ENCODE assay signal across 1 cellular context in the genomic region with DNA sequence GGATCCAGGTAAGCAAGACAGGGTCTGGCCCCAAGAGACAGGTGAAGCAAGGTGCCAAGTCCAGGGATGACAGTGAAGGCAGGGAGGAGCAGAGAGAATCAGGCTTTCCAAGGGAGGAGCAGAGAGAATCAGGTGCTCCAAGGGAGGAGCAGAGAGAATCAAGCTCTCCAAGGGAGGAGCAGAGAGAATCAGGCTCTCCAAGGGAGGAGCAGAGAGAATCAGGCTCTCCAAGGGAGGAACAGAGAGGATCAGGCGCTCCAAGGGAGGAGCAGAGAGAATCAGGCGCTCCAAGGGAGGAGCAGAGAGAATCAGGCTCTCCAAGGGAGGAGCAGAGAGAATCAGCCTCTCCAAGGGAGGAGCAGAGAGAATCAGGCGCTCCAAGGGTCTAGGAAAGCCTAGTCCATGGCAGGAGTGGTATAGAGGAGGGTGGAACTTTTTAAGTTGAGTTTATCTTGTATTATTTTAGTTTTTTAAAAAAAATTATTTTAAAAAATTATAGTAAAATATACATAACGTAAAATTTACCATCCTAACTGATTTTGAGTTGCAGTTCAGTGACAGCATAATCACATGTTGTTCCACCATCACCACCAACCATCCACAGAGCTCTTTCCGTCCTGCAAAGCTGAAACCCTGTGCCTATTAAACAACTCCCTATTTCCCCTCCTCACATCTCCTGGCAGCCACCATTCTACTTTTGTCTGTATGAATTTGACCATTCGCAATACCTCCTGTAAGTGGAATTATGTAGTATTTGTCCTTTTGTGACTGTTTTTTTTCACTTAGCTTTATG.
TF ChIP-seq lines count a peak whose summit lies in the region.

No MANE protein-coding gene starts in this region.

TF ChIP-seq in A549, 52 proteins besides CTCF, POLR2A, EP300 and RAD21 (continued from another document):
- TF ChIP-seq HMGXB4 (CRISPR knock-in tag; IDR thresholded peaks at IDR 0.05; ENCODE audit: borderline replicate concordance) (no peak), HEYL (CRISPR knock-in tag; IDR thresholded peaks at IDR 0.05) (no peak), NPAS2 (CRISPR knock-in tag; IDR thresholded peaks at IDR 0.05; ENCODE audit: borderline replicate concordance) (no peak), SMC3 (IDR thresholded peaks at IDR 0.05) (no peak)
- TF ChIP-seq, protein P1, sequence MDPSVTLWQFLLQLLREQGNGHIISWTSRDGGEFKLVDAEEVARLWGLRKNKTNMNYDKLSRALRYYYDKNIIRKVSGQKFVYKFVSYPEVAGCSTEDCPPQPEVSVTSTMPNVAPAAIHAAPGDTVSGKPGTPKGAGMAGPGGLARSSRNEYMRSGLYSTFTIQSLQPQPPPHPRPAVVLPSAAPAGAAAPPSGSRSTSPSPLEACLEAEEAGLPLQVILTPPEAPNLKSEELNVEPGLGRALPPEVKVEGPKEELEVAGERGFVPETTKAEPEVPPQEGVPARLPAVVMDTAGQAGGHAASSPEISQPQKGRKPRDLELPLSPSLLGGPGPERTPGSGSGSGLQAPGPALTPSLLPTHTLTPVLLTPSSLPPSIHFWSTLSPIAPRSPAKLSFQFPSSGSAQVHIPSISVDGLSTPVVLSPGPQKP (IDR thresholded peaks at IDR 0.05; ENCODE audit: low read depth, low read length) = no peak
- TF ChIP-seq, protein P2, sequence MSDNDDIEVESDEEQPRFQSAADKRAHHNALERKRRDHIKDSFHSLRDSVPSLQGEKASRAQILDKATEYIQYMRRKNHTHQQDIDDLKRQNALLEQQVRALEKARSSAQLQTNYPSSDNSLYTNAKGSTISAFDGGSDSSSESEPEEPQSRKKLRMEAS (IDR thresholded peaks at IDR 0.05) = no peak
TF ChIP-seq in A549: peak in this region for 0.
